ENCODE assay signal across 19 cellular contexts in the genomic region with DNA sequence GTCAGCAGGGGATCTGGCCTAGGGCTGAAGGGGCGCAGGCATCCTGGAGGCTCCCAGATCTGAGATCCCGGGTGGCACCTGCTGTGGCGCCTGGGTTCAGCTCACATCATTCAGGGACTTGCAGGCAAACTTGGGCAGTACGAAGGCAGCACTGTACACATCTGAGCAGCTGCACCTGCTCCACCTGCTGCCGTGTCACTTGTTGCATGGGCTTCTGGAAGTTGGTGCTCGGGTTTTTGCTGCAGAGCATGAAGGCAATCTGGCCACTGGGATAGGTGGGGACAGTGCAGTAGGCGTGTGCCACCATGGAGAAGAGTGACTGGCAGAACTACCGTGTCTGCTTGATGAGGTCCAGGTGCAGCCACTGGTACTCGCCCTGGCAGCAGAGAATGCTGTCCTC.
"Had no signal": no experiment of that assay in that cellular context is flagged by ENCODE, and none has a peak within 500 bp of the region (broad histone marks: within the 10 kb centered on the region; RNA-seq: fewer than 3 reads in every experiment).

No MANE protein-coding gene starts in this region.

- FAIRE-seq: keratinocyte, pancreas had no signal

- DNase-seq: colonic mucosa; effector CD8-positive, alpha-beta T cell; endodermal cell; foreskin fibroblast; gastrocnemius medialis; head of caudate nucleus; left ventricle myocardium superior; lower lobe of right lung; mucosa of descending colon; naive B cell; stimulated activated CD4-positive, alpha-beta T cell treated with anti-CD3 and anti-CD28 coated beads, Interleukin-12 subunit alpha, Interleukin-12 subunit beta, amount 100 ng/mL, for 4 hours; stimulated activated CD4-positive, alpha-beta T cell treated with anti-CD3 and anti-CD28 coated beads, Interleukin-1b, Interleukin-23, amount 100 ng/mL, for 48 hours; stimulated activated CD4-positive, alpha-beta T cell treated with anti-CD3 and anti-CD28 coated beads, Interleukin-4, amount 100 ng/mL, for 1 hour; stimulated activated CD8-positive, alpha-beta memory T cell treated with anti-CD3 and anti-CD28 coated beads, Interleukin-4, amount 100 ng/mL, for 48 hours; stimulated activated naive CD4-positive, alpha-beta T cell; stimulated activated naive CD8-positive, alpha-beta T cell treated with anti-CD3 and anti-CD28 coated beads, Interleukin-15, amount 100 ng/mL, for 72 hours; transverse colon had no signal
